In genomic region chr6:7909323-7910276, GRCh38 we compare ENCODE assay signal across 1 cellular context.
A peak's percentile ranks its signal among the peaks of the same experiment; 100 is the strongest.
TF ChIP-seq lines count a peak whose summit lies in the region.

No MANE protein-coding gene starts in this region.

TF ChIP-seq in HepG2, 621 proteins besides CTCF, POLR2A, EP300 and RAD21 (continued from another document and continues in another):
- TF ChIP-seq, protein P1, sequence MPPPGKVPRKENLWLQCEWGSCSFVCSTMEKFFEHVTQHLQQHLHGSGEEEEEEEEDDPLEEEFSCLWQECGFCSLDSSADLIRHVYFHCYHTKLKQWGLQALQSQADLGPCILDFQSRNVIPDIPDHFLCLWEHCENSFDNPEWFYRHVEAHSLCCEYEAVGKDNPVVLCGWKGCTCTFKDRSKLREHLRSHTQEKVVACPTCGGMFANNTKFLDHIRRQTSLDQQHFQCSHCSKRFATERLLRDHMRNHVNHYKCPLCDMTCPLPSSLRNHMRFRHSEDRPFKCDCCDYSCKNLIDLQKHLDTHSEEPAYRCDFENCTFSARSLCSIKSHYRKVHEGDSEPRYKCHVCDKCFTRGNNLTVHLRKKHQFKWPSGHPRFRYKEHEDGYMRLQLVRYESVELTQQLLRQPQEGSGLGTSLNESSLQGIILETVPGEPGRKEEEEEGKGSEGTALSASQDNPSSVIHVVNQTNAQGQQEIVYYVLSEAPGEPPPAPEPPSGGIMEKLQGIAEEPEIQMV (CRISPR knock-in tag; IDR thresholded peaks at IDR 0.05; ENCODE audit: low read depth) = peak; percentile 87
- 0 out of 2 replicates have a peak, but pooled peaks have one; percentile 76 for TF ChIP-seq ATAD3A (CRISPR knock-in tag; IDR thresholded peaks at IDR 0.05)
- peak; percentile 87; the same call in 1 of the 2 replicates for TF ChIP-seq ZNF788 (CRISPR knock-in tag; IDR thresholded peaks at IDR 0.05; ENCODE audit: borderline replicate concordance)
- TF ChIP-seq, protein P2, sequence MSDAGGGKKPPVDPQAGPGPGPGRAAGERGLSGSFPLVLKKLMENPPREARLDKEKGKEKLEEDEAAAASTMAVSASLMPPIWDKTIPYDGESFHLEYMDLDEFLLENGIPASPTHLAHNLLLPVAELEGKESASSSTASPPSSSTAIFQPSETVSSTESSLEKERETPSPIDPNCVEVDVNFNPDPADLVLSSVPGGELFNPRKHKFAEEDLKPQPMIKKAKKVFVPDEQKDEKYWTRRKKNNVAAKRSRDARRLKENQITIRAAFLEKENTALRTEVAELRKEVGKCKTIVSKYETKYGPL (CRISPR knock-in tag; IDR thresholded peaks at IDR 0.05) = peak; percentile 45; the same call in 1 of the 2 replicates
- TF ChIP-seq GABPB1 (CRISPR knock-in tag; IDR thresholded peaks at IDR 0.05) = peak; percentile 90
- 0 out of 2 replicates have a peak, but pooled peaks have one; percentile 44 for TF ChIP-seq ZNF510 (CRISPR knock-in tag; IDR thresholded peaks at IDR 0.05; ENCODE audit: low read depth)
- no peak for TF ChIP-seq KAT2B (IDR thresholded peaks at IDR 0.05; ENCODE audit: borderline replicate concordance, low read depth, low read length)
- no peak for TF ChIP-seq LCORL (IDR thresholded peaks at IDR 0.05)
- TF ChIP-seq LCORL (CRISPR knock-in tag; IDR thresholded peaks at IDR 0.05) = peak; percentile 96
- peak; percentile 67; the same call in 1 of the 2 replicates for TF ChIP-seq ZNF101 (CRISPR knock-in tag; IDR thresholded peaks at IDR 0.05; ENCODE audit: borderline replicate concordance, low read depth)
- TF ChIP-seq ZNF446 (CRISPR knock-in tag; IDR thresholded peaks at IDR 0.05) = peak; percentile 71; the same call in 1 of the 2 replicates
- TF ChIP-seq THAP8 (CRISPR knock-in tag; IDR thresholded peaks at IDR 0.05; ENCODE audit: borderline replicate concordance) = peak; percentile 99
- TF ChIP-seq ELF4 (CRISPR knock-in tag; IDR thresholded peaks at IDR 0.05; ENCODE audit: borderline replicate concordance) = no peak; the same call in 1 of the 2 replicates
- TF ChIP-seq PTBP1 (IDR thresholded peaks at IDR 0.05; ENCODE audit: low read depth, low read length, poor library complexity, severe bottlenecking) = peak; percentile 69
- TF ChIP-seq ARNT2 (CRISPR knock-in tag; IDR thresholded peaks at IDR 0.05; ENCODE audit: low read depth) = peak; percentile 90
- TF ChIP-seq NFIB (CRISPR knock-in tag; IDR thresholded peaks at IDR 0.05; ENCODE audit: borderline replicate concordance) = no peak
- TF ChIP-seq PRDM15 (CRISPR knock-in tag; IDR thresholded peaks at IDR 0.05) = peak; percentile 68; the same call in 1 of the 2 replicates
- no peak for TF ChIP-seq ATRX (CRISPR knock-in tag; IDR thresholded peaks at IDR 0.05; ENCODE audit: borderline replicate concordance)
- TF ChIP-seq, protein P3, sequence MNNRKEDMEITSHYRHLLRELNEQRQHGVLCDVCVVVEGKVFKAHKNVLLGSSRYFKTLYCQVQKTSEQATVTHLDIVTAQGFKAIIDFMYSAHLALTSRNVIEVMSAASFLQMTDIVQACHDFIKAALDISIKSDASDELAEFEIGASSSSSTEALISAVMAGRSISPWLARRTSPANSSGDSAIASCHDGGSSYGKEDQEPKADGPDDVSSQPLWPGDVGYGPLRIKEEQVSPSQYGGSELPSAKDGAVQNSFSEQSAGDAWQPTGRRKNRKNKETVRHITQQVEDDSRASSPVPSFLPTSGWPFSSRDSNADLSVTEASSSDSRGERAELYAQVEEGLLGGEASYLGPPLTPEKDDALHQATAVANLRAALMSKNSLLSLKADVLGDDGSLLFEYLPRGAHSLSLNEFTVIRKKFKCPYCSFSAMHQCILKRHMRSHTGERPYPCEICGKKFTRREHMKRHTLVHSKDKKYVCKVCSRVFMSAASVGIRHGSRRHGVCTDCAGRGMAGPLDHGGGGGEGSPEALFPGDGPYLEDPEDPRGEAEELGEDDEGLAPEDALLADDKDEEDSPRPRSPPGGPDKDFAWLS (CRISPR knock-in tag; IDR thresholded peaks at IDR 0.05; ENCODE audit: borderline replicate concordance) = 0 out of 2 replicates have a peak, but pooled peaks have one; percentile 86
- no peak for TF ChIP-seq TRIM22 (IDR thresholded peaks at IDR 0.05)
- TF ChIP-seq, protein P4, sequence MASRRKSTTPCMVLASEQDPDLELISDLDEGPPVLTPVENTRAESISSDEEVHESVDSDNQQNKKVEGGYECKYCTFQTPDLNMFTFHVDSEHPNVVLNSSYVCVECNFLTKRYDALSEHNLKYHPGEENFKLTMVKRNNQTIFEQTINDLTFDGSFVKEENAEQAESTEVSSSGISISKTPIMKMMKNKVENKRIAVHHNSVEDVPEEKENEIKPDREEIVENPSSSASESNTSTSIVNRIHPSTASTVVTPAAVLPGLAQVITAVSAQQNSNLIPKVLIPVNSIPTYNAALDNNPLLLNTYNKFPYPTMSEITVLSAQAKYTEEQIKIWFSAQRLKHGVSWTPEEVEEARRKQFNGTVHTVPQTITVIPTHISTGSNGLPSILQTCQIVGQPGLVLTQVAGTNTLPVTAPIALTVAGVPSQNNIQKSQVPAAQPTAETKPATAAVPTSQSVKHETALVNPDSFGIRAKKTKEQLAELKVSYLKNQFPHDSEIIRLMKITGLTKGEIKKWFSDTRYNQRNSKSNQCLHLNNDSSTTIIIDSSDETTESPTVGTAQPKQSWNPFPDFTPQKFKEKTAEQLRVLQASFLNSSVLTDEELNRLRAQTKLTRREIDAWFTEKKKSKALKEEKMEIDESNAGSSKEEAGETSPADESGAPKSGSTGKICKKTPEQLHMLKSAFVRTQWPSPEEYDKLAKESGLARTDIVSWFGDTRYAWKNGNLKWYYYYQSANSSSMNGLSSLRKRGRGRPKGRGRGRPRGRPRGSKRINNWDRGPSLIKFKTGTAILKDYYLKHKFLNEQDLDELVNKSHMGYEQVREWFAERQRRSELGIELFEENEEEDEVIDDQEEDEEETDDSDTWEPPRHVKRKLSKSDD (CRISPR knock-in tag; IDR thresholded peaks at IDR 0.05; ENCODE audit: low read depth) = peak; percentile 55; the same call in 1 of the 2 replicates
- TF ChIP-seq PRMT3 (CRISPR knock-in tag; IDR thresholded peaks at IDR 0.05; ENCODE audit: borderline replicate concordance, low read depth) = peak; percentile 63; the same call in 1 of the 2 replicates
- peak; percentile 96 for TF ChIP-seq NRL (CRISPR knock-in tag; IDR thresholded peaks at IDR 0.05; ENCODE audit: borderline replicate concordance)
- no peak for TF ChIP-seq MLLT10 (CRISPR knock-in tag; IDR thresholded peaks at IDR 0.05)
- TF ChIP-seq AHR (CRISPR knock-in tag; IDR thresholded peaks at IDR 0.05) = peak; percentile 82
- TF ChIP-seq, protein P5, sequence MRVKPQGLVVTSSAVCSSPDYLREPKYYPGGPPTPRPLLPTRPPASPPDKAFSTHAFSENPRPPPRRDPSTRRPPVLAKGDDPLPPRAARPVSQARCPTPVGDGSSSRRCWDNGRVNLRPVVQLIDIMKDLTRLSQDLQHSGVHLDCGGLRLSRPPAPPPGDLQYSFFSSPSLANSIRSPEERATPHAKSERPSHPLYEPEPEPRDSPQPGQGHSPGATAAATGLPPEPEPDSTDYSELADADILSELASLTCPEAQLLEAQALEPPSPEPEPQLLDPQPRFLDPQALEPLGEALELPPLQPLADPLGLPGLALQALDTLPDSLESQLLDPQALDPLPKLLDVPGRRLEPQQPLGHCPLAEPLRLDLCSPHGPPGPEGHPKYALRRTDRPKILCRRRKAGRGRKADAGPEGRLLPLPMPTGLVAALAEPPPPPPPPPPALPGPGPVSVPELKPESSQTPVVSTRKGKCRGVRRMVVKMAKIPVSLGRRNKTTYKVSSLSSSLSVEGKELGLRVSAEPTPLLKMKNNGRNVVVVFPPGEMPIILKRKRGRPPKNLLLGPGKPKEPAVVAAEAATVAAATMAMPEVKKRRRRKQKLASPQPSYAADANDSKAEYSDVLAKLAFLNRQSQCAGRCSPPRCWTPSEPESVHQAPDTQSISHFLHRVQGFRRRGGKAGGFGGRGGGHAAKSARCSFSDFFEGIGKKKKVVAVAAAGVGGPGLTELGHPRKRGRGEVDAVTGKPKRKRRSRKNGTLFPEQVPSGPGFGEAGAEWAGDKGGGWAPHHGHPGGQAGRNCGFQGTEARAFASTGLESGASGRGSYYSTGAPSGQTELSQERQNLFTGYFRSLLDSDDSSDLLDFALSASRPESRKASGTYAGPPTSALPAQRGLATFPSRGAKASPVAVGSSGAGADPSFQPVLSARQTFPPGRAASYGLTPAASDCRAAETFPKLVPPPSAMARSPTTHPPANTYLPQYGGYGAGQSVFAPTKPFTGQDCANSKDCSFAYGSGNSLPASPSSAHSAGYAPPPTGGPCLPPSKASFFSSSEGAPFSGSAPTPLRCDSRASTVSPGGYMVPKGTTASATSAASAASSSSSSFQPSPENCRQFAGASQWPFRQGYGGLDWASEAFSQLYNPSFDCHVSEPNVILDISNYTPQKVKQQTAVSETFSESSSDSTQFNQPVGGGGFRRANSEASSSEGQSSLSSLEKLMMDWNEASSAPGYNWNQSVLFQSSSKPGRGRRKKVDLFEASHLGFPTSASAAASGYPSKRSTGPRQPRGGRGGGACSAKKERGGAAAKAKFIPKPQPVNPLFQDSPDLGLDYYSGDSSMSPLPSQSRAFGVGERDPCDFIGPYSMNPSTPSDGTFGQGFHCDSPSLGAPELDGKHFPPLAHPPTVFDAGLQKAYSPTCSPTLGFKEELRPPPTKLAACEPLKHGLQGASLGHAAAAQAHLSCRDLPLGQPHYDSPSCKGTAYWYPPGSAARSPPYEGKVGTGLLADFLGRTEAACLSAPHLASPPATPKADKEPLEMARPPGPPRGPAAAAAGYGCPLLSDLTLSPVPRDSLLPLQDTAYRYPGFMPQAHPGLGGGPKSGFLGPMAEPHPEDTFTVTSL (CRISPR knock-in tag; IDR thresholded peaks at IDR 0.05; ENCODE audit: borderline replicate concordance) = no peak
- no peak for TF ChIP-seq POLR2AphosphoS2 (IDR thresholded peaks at IDR 0.05; ENCODE audit: low read depth, low read length)
- peak; percentile 68; the same call in 1 of the 2 replicates for TF ChIP-seq ZSCAN31 (CRISPR knock-in tag; IDR thresholded peaks at IDR 0.05; ENCODE audit: low read depth)
- TF ChIP-seq ZNF253 (CRISPR knock-in tag; IDR thresholded peaks at IDR 0.05; ENCODE audit: borderline replicate concordance) = no peak
- TF ChIP-seq KLF9 (CRISPR knock-in tag; IDR thresholded peaks at IDR 0.05; ENCODE audit: low read depth) = peak; percentile 85; the same call in 1 of the 2 replicates
- TF ChIP-seq SMYD3 (CRISPR knock-in tag; IDR thresholded peaks at IDR 0.05) = peak; percentile 93; the same call in 1 of the 2 replicates
- TF ChIP-seq, protein P6, sequence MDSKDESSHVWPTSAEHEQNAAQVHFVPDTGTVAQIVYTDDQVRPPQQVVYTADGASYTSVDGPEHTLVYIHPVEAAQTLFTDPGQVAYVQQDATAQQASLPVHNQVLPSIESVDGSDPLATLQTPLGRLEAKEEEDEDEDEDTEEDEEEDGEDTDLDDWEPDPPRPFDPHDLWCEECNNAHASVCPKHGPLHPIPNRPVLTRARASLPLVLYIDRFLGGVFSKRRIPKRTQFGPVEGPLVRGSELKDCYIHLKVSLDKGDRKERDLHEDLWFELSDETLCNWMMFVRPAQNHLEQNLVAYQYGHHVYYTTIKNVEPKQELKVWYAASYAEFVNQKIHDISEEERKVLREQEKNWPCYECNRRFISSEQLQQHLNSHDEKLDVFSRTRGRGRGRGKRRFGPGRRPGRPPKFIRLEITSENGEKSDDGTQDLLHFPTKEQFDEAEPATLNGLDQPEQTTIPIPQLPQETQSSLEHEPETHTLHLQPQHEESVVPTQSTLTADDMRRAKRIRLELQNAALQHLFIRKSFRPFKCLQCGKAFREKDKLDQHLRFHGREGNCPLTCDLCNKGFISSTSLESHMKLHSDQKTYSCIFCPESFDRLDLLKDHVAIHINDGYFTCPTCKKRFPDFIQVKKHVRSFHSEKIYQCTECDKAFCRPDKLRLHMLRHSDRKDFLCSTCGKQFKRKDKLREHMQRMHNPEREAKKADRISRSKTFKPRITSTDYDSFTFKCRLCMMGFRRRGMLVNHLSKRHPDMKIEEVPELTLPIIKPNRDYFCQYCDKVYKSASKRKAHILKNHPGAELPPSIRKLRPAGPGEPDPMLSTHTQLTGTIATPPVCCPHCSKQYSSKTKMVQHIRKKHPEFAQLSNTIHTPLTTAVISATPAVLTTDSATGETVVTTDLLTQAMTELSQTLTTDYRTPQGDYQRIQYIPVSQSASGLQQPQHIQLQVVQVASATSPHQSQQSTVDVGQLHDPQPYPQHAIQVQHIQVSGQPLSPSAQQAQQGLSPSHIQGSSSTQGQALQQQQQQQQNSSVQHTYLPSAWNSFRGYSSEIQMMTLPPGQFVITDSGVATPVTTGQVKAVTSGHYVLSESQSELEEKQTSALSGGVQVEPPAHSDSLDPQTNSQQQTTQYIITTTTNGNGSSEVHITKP (CRISPR knock-in tag; IDR thresholded peaks at IDR 0.05; ENCODE audit: low read depth) = no peak
- no peak for TF ChIP-seq ATF7 (IDR thresholded peaks at IDR 0.05)
- no peak for TF ChIP-seq ATF7 (CRISPR knock-in tag; IDR thresholded peaks at IDR 0.05)
- TF ChIP-seq STAT5B (CRISPR knock-in tag; IDR thresholded peaks at IDR 0.05) = no peak
